ENCODE assay signal across 5 cellular contexts in the genomic region with DNA sequence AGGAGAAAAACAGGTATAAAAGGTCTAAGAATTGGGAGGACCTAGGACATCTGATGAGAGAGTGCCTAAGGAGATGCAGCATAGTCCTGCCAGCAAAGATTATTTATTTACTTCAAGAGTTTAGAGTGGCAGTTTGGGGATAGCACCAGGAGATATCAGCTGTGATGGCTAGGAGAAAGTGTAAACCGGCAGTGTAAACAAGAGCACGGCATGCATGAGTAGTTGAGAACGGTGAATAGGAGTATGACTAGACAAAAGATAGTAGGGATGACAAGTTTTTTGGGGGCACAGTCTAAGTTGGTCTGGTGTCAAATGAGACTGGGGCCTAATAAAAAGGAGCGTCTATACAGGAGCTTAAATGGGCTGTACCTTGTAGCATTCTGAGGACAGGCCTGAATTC. TPM values are rescaled to one million over a fixed set of nuclear protein-coding genes. Genes with fewer than 3 reads are reported as not detected.
"Had no signal": no experiment of that assay in that cellular context is flagged by ENCODE, and none has a peak within 500 bp of the region (broad histone marks: within the 10 kb centered on the region; RNA-seq: fewer than 3 reads in every experiment).

No MANE protein-coding gene starts in this region.

RNA-seq across cellular contexts. Expression of gene HPGDS, which starts 48.7 kb away (rescaled TPM):
- total RNA-seq: naive thymus-derived CD8-positive, alpha-beta T cell; osteocyte; pulmonary artery endothelial cell; smooth muscle cell had no signal
- polyA plus RNA-seq: neural cell, smooth muscle cell had no signal
